22 cellular contexts compared by ENCODE assay signal in the genomic region with DNA sequence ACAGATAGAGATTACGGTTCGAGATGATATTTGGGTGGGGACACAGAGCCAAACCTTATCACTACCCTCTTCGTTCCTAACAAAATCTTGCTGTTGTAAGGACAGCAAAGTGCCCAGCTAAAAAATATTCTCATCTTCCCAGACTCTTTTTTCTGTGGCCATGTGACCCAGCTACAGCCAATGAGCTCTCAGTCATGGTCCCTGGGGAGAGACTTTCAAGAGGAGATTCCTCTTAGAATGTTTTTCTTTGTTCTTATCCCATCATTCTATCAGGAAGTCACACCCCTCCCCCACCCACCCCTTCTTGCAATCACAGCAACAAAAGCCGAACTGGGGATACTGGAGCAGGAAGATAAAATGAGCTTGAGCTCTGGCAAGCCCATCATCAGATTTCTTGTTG.
"Had no signal": no experiment of that assay in that cellular context is flagged by ENCODE, and none has a peak within 500 bp of the region (broad histone marks: within the 10 kb centered on the region; RNA-seq: fewer than 3 reads in every experiment).

No MANE protein-coding gene starts in this region.

- H3K4me3 Mint-ChIP-seq: activated CD8-positive, alpha-beta T cell treated with anti-CD3 and anti-CD28 coated beads for 36 hours; activated naive CD4-positive, alpha-beta T cell treated with anti-CD3 and anti-CD28 coated beads, Interleukin-2, amount 10 ng/mL, durations not matched to agents 7 days and 5 days; activated naive CD8-positive, alpha-beta T cell treated with anti-CD3 and anti-CD28 coated beads for 36 hours; activated T-cell treated with anti-CD3 and anti-CD28 coated beads, Interleukin-2, amount 50 U/mL, for 72 hours; T-helper 17 cell had no signal

- DNase-seq: activated CD4-positive, alpha-beta T cell treated with anti-CD3 and anti-CD28 coated beads for 4 hours; activated CD8-positive, alpha-beta memory T cell treated with anti-CD3 and anti-CD28 coated beads, Interleukin-2, amount 50 U/mL, for 4 hours; activated CD8-positive, alpha-beta T cell treated with anti-CD3 and anti-CD28 coated beads for 36 hours; activated gamma-delta T cell treated with Interleukin-2 at 50 U/mL for 16 hours; activated naive CD4-positive, alpha-beta T cell treated with anti-CD3 and anti-CD28 coated beads, Interleukin-2, amount 10 ng/mL, durations not matched to agents 7 days and 5 days; activated naive CD8-positive, alpha-beta T cell treated with anti-CD3 and anti-CD28 coated beads for 36 hours; activated T-cell treated with anti-CD3 and anti-CD28 coated beads, Interleukin-2, amount 50 U/mL, for 72 hours; brain microvascular endothelial cell; MG63; MV-4-11; NCI-H1105; NCI-H1436; NCI-H1694 treated with DMSO at 0.1 percent for 48 hours; NCI-H2029 treated with DMSO at 0.1 percent for 48 hours; NCI-H446; NCI-H524; PC-9; SHP77 treated with DMSO at 0.1 percent for 48 hours; T-helper 17 cell; T-helper 9 cell had no signal

- H3K27me3 Mint-ChIP-seq: activated CD8-positive, alpha-beta T cell treated with anti-CD3 and anti-CD28 coated beads for 36 hours; activated naive CD4-positive, alpha-beta T cell treated with anti-CD3 and anti-CD28 coated beads, Interleukin-2, amount 10 ng/mL, durations not matched to agents 7 days and 5 days; activated naive CD8-positive, alpha-beta T cell treated with anti-CD3 and anti-CD28 coated beads for 36 hours; T-helper 17 cell had no signal

- H3K36me3 Mint-ChIP-seq: activated naive CD4-positive, alpha-beta T cell treated with anti-CD3 and anti-CD28 coated beads, Interleukin-2, amount 10 ng/mL, durations not matched to agents 7 days and 5 days; activated naive CD8-positive, alpha-beta T cell treated with anti-CD3 and anti-CD28 coated beads for 36 hours had no signal

- ATAC-seq: activated CD8-positive, alpha-beta T cell treated with anti-CD3 and anti-CD28 coated beads for 36 hours; activated T-cell treated with anti-CD3 and anti-CD28 coated beads, Interleukin-2, amount 50 U/mL, for 72 hours; T-helper 17 cell had no signal

- H3K27me3 ChIP-seq: brain microvascular endothelial cell, cardiac muscle cell, MG63 had no signal

- H3K36me3 ChIP-seq: brain microvascular endothelial cell, cardiac muscle cell, MG63 had no signal

- H3K27ac Mint-ChIP-seq: activated CD8-positive, alpha-beta T cell treated with anti-CD3 and anti-CD28 coated beads for 36 hours; activated naive CD4-positive, alpha-beta T cell treated with anti-CD3 and anti-CD28 coated beads, Interleukin-2, amount 10 ng/mL, durations not matched to agents 7 days and 5 days; activated naive CD8-positive, alpha-beta T cell treated with anti-CD3 and anti-CD28 coated beads for 36 hours; activated T-cell treated with anti-CD3 and anti-CD28 coated beads, Interleukin-2, amount 50 U/mL, for 72 hours; activated T-helper 2 cell treated with anti-CD3 and anti-CD28 coated beads, Interferon-gamma antibody, Interleukin-2, Interleukin-4, amounts not matched to agents 10 μg/mL and 5 μg/mL and 100 μg/mL, durations not matched to agents 14 hours and 24 hours and 36 hours; T-helper 17 cell had no signal

- H3K9me3 Mint-ChIP-seq: activated CD8-positive, alpha-beta T cell treated with anti-CD3 and anti-CD28 coated beads for 36 hours; activated naive CD4-positive, alpha-beta T cell treated with anti-CD3 and anti-CD28 coated beads, Interleukin-2, amount 10 ng/mL, durations not matched to agents 7 days and 5 days; activated T-helper 2 cell treated with anti-CD3 and anti-CD28 coated beads, Interferon-gamma antibody, Interleukin-2, Interleukin-4, amounts not matched to agents 10 μg/mL and 5 μg/mL and 100 μg/mL, durations not matched to agents 14 hours and 24 hours and 36 hours had no signal

- H3K4me3 ChIP-seq: cardiac muscle cell, MG63, PC-9 had no signal

- H3K4me1 Mint-ChIP-seq: activated naive CD4-positive, alpha-beta T cell treated with anti-CD3 and anti-CD28 coated beads, Interleukin-2, amount 10 ng/mL, durations not matched to agents 7 days and 5 days had no signal
